ENCODE assay signal across 7 cellular contexts in genomic region chr7:131058561-131059288, GRCh38.
DNase-seq lines count a peak whose midpoint lies in the region; ATAC-seq and TF ChIP-seq lines count a peak whose summit lies in the region.
"Not testable (repeated sequence)": the region's sequence is repeated elsewhere in the genome, so short reads cannot be mapped to it uniquely, and the experiment has no call there.

No MANE protein-coding gene starts in this region.

- WGBS in spleen, 5 donors: 82 to 96% (median 93%) methylated on average over 8 to 36 of the region's 36 CpGs

- not testable (repeated sequence) for H3K9me3 ChIP-seq in DND-41 (ENCODE audit: insufficient read depth, low read length, severe bottlenecking); effector memory CD4-positive, alpha-beta T cell (ENCODE audit: control insufficient read depth, low read length); spleen

- intact Hi-C loops in activated CD8-positive, alpha-beta T cell treated with anti-CD3 and anti-CD28 coated beads for 36 hours (cut with micrococcal nuclease); spleen (cut with DNase I; ENCODE audit: low total_unique reads): not testable (repeated sequence)

- peaks cover 31% of the 10 kb centered on the region for H3K36me3 Mint-ChIP-seq in T-helper 1 cell treated with Interleukin-12 subunit alpha and Interleukin-12 subunit beta and Interleukin-4 antibody, amounts not matched to agents 30 μg/mL and 1 μg/mL, for 36 hours (ENCODE audit: low read depth)
- peaks cover 46% of the 10 kb centered on the region for H3K36me3 Mint-ChIP-seq in activated CD8-positive, alpha-beta T cell treated with anti-CD3 and anti-CD28 coated beads for 36 hours (ENCODE audit: low read depth)
- H3K36me3 Mint-ChIP-seq in activated naive CD4-positive, alpha-beta T cell treated with anti-CD3 and anti-CD28 coated beads, Interleukin-2, amount 50 U/mL, for 72 hours: peaks cover 12 to 37% of the 10 kb centered on the region in 2 donors
- H3K36me3 Mint-ChIP-seq in memory B cell: peaks cover 18% of the 10 kb centered on the region

- H3K27ac Mint-ChIP-seq in T-helper 1 cell treated with Interleukin-12 subunit alpha and Interleukin-12 subunit beta and Interleukin-4 antibody, amounts not matched to agents 30 μg/mL and 1 μg/mL, for 36 hours: peak overlapping the region; percentile 9
- H3K27ac Mint-ChIP-seq in activated CD8-positive, alpha-beta T cell treated with anti-CD3 and anti-CD28 coated beads for 36 hours: peak overlapping the region; percentile 97
- H3K27ac Mint-ChIP-seq in activated naive CD4-positive, alpha-beta T cell treated with anti-CD3 and anti-CD28 coated beads, Interleukin-2, amount 50 U/mL, for 72 hours: peak overlapping the region; percentile 99
- peak overlapping the region; percentile 99 for H3K27ac Mint-ChIP-seq in memory B cell

- H3K4me1 ChIP-seq in DND-41 (ENCODE audit: insufficient read depth, low read length): peaks cover 69% of the 10 kb centered on the region
- H3K4me1 ChIP-seq in effector memory CD4-positive, alpha-beta T cell (ENCODE audit: control insufficient read depth, insufficient read depth, low read length, poor library complexity, severe bottlenecking): peaks cover 56% of the 10 kb centered on the region
- peaks cover 43 to 83% (median 78%) of the 10 kb centered on the region in 6 donors for H3K4me1 ChIP-seq in spleen

- CTCF ChIA-PET in activated CD8-positive, alpha-beta T cell treated with anti-CD3 and anti-CD28 coated beads for 36 hours (lab: Charles Lee): interaction anchor here (1.0 to 4.3 kb wide), 7 partner anchors 10 to 162 kb away, joined by 3 to 38 read pairs (median 4); no protein-coding TSS in a partner anchor

- not testable (repeated sequence) for ATAC-seq in DND-41 (ENCODE audit: insufficient read depth, low read depth); activated CD8-positive, alpha-beta T cell treated with anti-CD3 and anti-CD28 coated beads for 36 hours; activated naive CD4-positive, alpha-beta T cell treated with anti-CD3 and anti-CD28 coated beads, Interleukin-2, amount 50 U/mL, for 72 hours; memory B cell (ENCODE audit: low read depth)

- not testable (repeated sequence) for H3K36me3 ChIP-seq in DND-41 (ENCODE audit: insufficient read depth, low read length); effector memory CD4-positive, alpha-beta T cell (ENCODE audit: control insufficient read depth, insufficient read depth, low read length); spleen

- not testable (repeated sequence) for H3K4me3 Mint-ChIP-seq in T-helper 1 cell treated with Interleukin-12 subunit alpha and Interleukin-12 subunit beta and Interleukin-4 antibody, amounts not matched to agents 30 μg/mL and 1 μg/mL, for 36 hours
- peak overlapping the region; percentile 19 for H3K4me3 Mint-ChIP-seq in activated CD8-positive, alpha-beta T cell treated with anti-CD3 and anti-CD28 coated beads for 36 hours
- peak overlapping the region; percentile 14 for H3K4me3 Mint-ChIP-seq in memory B cell

- peak overlapping the region; percentile 59 for H3K4me2 ChIP-seq in DND-41 (ENCODE audit: insufficient read depth, low read length)

- not testable (repeated sequence) for H3K27me3 ChIP-seq in DND-41 (ENCODE audit: insufficient read depth, low read length, poor library complexity); effector memory CD4-positive, alpha-beta T cell (replicated peaks; ENCODE audit: control insufficient read depth, insufficient read depth, low read length, poor library complexity, severe bottlenecking); spleen (replicated peaks in 1 of 7)

- not testable (repeated sequence) for H3K9me3 Mint-ChIP-seq in T-helper 1 cell treated with Interleukin-12 subunit alpha and Interleukin-12 subunit beta and Interleukin-4 antibody, amounts not matched to agents 30 μg/mL and 1 μg/mL, for 36 hours; activated CD8-positive, alpha-beta T cell treated with anti-CD3 and anti-CD28 coated beads for 36 hours; activated naive CD4-positive, alpha-beta T cell treated with anti-CD3 and anti-CD28 coated beads, Interleukin-2, amount 50 U/mL, for 72 hours; memory B cell

- not testable (repeated sequence) for H2AFZ ChIP-seq in DND-41 (ENCODE audit: low read depth, low read length)

- H4K20me1 ChIP-seq in DND-41 (ENCODE audit: insufficient read depth, low read length): not testable (repeated sequence)

- POLR2A ChIA-PET in activated CD8-positive, alpha-beta T cell treated with anti-CD3 and anti-CD28 coated beads for 36 hours (lab: Charles Lee): interaction anchor here (0.6 to 3.6 kb wide), 7 partner anchors 10 to 121 kb away, joined by 3 to 23 read pairs (median 3); no protein-coding TSS in a partner anchor

- H3K27ac ChIP-seq in DND-41 (ENCODE audit: low read length) (peak overlapping the region; percentile 79), spleen (peak overlapping the region; percentile 77 to 91 (median 86))
- H3K27ac ChIP-seq in effector memory CD4-positive, alpha-beta T cell (ENCODE audit: insufficient read depth, low read length, poor library complexity, severe bottlenecking): peak overlapping the region; percentile 57

- not testable (repeated sequence) for TF ChIP-seq CTCF in DND-41 (IDR thresholded peaks at IDR 0.05; ENCODE audit: borderline replicate concordance, extremely low read depth, low read length, poor library complexity, severe bottlenecking); activated CD8-positive, alpha-beta T cell treated with anti-CD3 and anti-CD28 coated beads for 36 hours (IDR thresholded peaks at IDR 0.05); spleen (IDR thresholded peaks at IDR 0.05 in 8 of 11, conservative IDR thresholded peaks at IDR 0.05 in 3 of 11)

- not testable (repeated sequence) for TF ChIP-seq POLR2A in spleen (IDR thresholded peaks at IDR 0.05)

- H3K4me1 Mint-ChIP-seq in T-helper 1 cell treated with Interleukin-12 subunit alpha and Interleukin-12 subunit beta and Interleukin-4 antibody, amounts not matched to agents 30 μg/mL and 1 μg/mL, for 36 hours (ENCODE audit: low read depth): peaks cover 35% of the 10 kb centered on the region
- H3K4me1 Mint-ChIP-seq in activated CD8-positive, alpha-beta T cell treated with anti-CD3 and anti-CD28 coated beads for 36 hours (ENCODE audit: low read depth): peaks cover 66% of the 10 kb centered on the region
- H3K4me1 Mint-ChIP-seq in memory B cell: peaks cover 37% of the 10 kb centered on the region

- peak overlapping the region; percentile 50 for H3K9ac ChIP-seq in DND-41 (ENCODE audit: low read depth, low read length)

- peak overlapping the region in 1 of 2 experiments; percentile 46; a peak in 2 of 4 replicates for H3K4me3 ChIP-seq in DND-41 (ENCODE audit: low read depth in 1 of 2, low read length in 2 of 2)
- H3K4me3 ChIP-seq in effector memory CD4-positive, alpha-beta T cell (ENCODE audit: insufficient read depth, low read depth, low read length, poor library complexity, severe bottlenecking); spleen: not testable (repeated sequence)

- not testable (repeated sequence) for H3K27me3 Mint-ChIP-seq in T-helper 1 cell treated with Interleukin-12 subunit alpha and Interleukin-12 subunit beta and Interleukin-4 antibody, amounts not matched to agents 30 μg/mL and 1 μg/mL, for 36 hours (ENCODE audit: low read depth); activated CD8-positive, alpha-beta T cell treated with anti-CD3 and anti-CD28 coated beads for 36 hours; memory B cell

- DNase-seq in DND-41; activated CD8-positive, alpha-beta T cell treated with anti-CD3 and anti-CD28 coated beads for 36 hours; activated naive CD4-positive, alpha-beta T cell treated with anti-CD3 and anti-CD28 coated beads, Interleukin-2, amount 50 U/mL, for 72 hours (ENCODE audit: low spot score in 2 of 2); effector memory CD4-positive, alpha-beta T cell; memory B cell (ENCODE audit: low spot score in 2 of 2): not testable (repeated sequence)
- peak; percentile 77 for DNase-seq in spleen

- H3K79me2 ChIP-seq in DND-41 (ENCODE audit: insufficient read depth, low read length): peaks cover 59% of the 10 kb centered on the region

Comparison
In these comparisons a context has a peak if more than half of its experiments do, and no peak if none do; other contexts are left out.
1. H3K27ac Mint-ChIP-seq: peak in every context shown above with its lines; median percentile 99 in activated naive CD4-positive, alpha-beta T cell treated with anti-CD3 and anti-CD28 coated beads, Interleukin-2, amount 50 U/mL, for 72 hours; 99 in memory B cell; 97 in activated CD8-positive, alpha-beta T cell treated with anti-CD3 and anti-CD28 coated beads for 36 hours; 9 in T-helper 1 cell treated with Interleukin-12 subunit alpha and Interleukin-12 subunit beta and Interleukin-4 antibody, amounts not matched to agents 30 μg/mL and 1 μg/mL, for 36 hours.